In genomic region chr2:71243548-71244301, GRCh38 we compare ENCODE assay signal across 22 cellular contexts. TPM values are rescaled to one million over a fixed set of nuclear protein-coding genes. Genes with fewer than 3 reads are reported as not detected.
DNase-seq lines count a peak whose midpoint lies in the region; ATAC-seq, FAIRE-seq and TF ChIP-seq lines count a peak whose summit lies in the region.
"Had no signal": no experiment of that assay in that cellular context is flagged by ENCODE, and none has a peak within 500 bp of the region (broad histone marks: within the 10 kb centered on the region; RNA-seq: fewer than 3 reads in every experiment).

No MANE protein-coding gene starts in this region.

- H3K27ac ChIP-seq in liver (ENCODE audit: low read depth in 1 of 2, low read length in 2 of 2) (no peak overlapping the region), HepG2 (ENCODE audit: extremely low read length, insufficient read depth, low read length) (no peak overlapping the region), esophagus squamous epithelium (no peak overlapping the region)
- H3K27ac ChIP-seq: BLaER1 treated with 17β-estradiol and CSF1 and Interleukin-3, amounts not matched to agents 10 nM and 100 nM; right lobe of liver; suprapubic skin had no signal

- TF ChIP-seq CTCF in liver (IDR thresholded peaks at IDR 0.05; ENCODE audit: low read depth, low read length, missing input control) (no peak), HepG2 (CRISPR knock-in tag; IDR thresholded peaks at IDR 0.05) (no peak), esophagus squamous epithelium (IDR thresholded peaks at IDR 0.05) (no peak)

- intact Hi-C loops in HepG2 (cut with micrococcal nuclease; ENCODE audit: unreplicated experiment) (no loop called here), left ventricle myocardium superior (cut with micrococcal nuclease) (no loop called here), esophagus squamous epithelium (cut with DNase I) (no loop called here)

- no peak for FAIRE-seq in HepG2 (lab: Jason Lieb, UNC)
- FAIRE-seq: A204.1, colon, urothelium cell line had no signal

- H3K4me1 ChIP-seq in liver (ENCODE audit: control insufficient read depth in 4 of 4, insufficient read depth in 4 of 4, low read length in 3 of 4): no peaks in the 10 kb centered on the region
- H3K4me1 ChIP-seq in HepG2 (ENCODE audit: insufficient read depth, low read length): no peaks in the 10 kb centered on the region
- no peaks in the 10 kb centered on the region for H3K4me1 ChIP-seq in esophagus squamous epithelium
- H3K4me1 ChIP-seq: BLaER1 treated with 17β-estradiol and CSF1 and Interleukin-3, amounts not matched to agents 10 nM and 100 nM; right lobe of liver; suprapubic skin had no signal

- H3K9me3 ChIP-seq in liver (ENCODE audit: control insufficient read depth in 4 of 4, low read length in 3 of 4) (no peaks in the 10 kb centered on the region), HepG2 (ENCODE audit: low read length) (no peaks in the 10 kb centered on the region), esophagus squamous epithelium (no peaks in the 10 kb centered on the region)
- H3K9me3 ChIP-seq: right lobe of liver, suprapubic skin had no signal

- H3K27me3 ChIP-seq in liver (ENCODE audit: control insufficient read depth in 4 of 4, insufficient read depth in 4 of 4, low read length in 3 of 4): no peaks in the 10 kb centered on the region
- no peaks in the 10 kb centered on the region; a peak in 1 of 5 replicates for H3K27me3 ChIP-seq in HepG2 (ENCODE audit: control insufficient read depth in 1 of 2, insufficient read depth in 2 of 2, low read length in 2 of 2)
- peaks cover 0 to 7% (median 0%) of the 10 kb centered on the region in 4 donors for H3K27me3 ChIP-seq in esophagus squamous epithelium
- H3K27me3 ChIP-seq: BLaER1 treated with 17β-estradiol and CSF1 and Interleukin-3, amounts not matched to agents 10 nM and 100 nM; right lobe of liver; suprapubic skin had no signal

- WGBS in liver: 77% methylated on average over 1 of the region's 1 CpG
- 0% methylated on average over 1 of the region's 1 CpG for WGBS in HepG2 (ENCODE audit: low lambda C conversion rate)
- WGBS in esophagus squamous epithelium, 2 donors: 14 to 22% methylated on average over 1 of the region's 1 CpG

- ATAC-seq in HepG2 (no peak), left ventricle myocardium superior (peak; percentile 91), GM19351 (IDR thresholded peaks at IDR 0.05; ENCODE audit: unreplicated experiment) (no peak)

- no peak for DNase-seq in HepG2 (ENCODE audit: low spot score)
- DNase-seq in cerebellar cortex (ENCODE audit: low spot score): peak; percentile 85
- peak; percentile 79 for DNase-seq in left ventricle myocardium superior
- no peak for DNase-seq in esophagus squamous epithelium (lab: John Stamatoyannopoulos, UW)
- DNase-seq in NCI-H774 (lab: John Stamatoyannopoulos, UW): no peak
- no peak for DNase-seq in COLO829 (ENCODE audit: low spot score)
- DNase-seq: activated CD4-positive, alpha-beta T cell treated with anti-CD3 and anti-CD28 coated beads for 1 hour; activated naive CD4-positive, alpha-beta T cell treated with anti-CD3 and anti-CD28 coated beads, Interleukin-2, amount 50 U/mL, for 16 hours; activated T-cell treated with anti-CD3 and anti-CD28 coated beads, Interleukin-2, amount 50 U/mL, for 48 hours; HFFc6; NCI-H1436; occipital lobe; stimulated activated CD4-positive, alpha-beta T cell treated with anti-CD3 and anti-CD28 coated beads, Interleukin-15, amount 100 ng/mL, for 24 hours had no signal

- H3K79me2 ChIP-seq in HepG2 (ENCODE audit: insufficient read depth, low read length): no peaks in the 10 kb centered on the region

- TF ChIP-seq POLR2A in HepG2 (IDR thresholded peaks at IDR 0.05; ENCODE audit: insufficient read depth in 1 of 2, low read depth in 2 of 2, low read length in 2 of 2) (no peak), esophagus squamous epithelium (IDR thresholded peaks at IDR 0.05) (no peak)

- H3K4me3 ChIP-seq in liver (ENCODE audit: low read depth in 1 of 3, low read length in 3 of 3) (no peak overlapping the region), HepG2 (replicated peaks in 1 of 3; ENCODE audit: insufficient read depth in 1 of 3, low read depth in 2 of 3, low read length in 3 of 3) (no peak overlapping the region), esophagus squamous epithelium (no peak overlapping the region)
- H3K4me3 ChIP-seq: BLaER1 treated with 17β-estradiol and CSF1 and Interleukin-3, amounts not matched to agents 10 nM and 100 nM; lung; right lobe of liver; suprapubic skin had no signal

- in situ Hi-C loops in HepG2 (cut with HindIII; ENCODE audit: extremely low pct_ligation_motif_present, low pct_unique_long_range_greater_than_20kb): no loop called here

- no TSS peak for BruUV-seq in HepG2 (replicated peaks; lab: Mats Ljungman, UMichigan)

- H2AFZ ChIP-seq in HepG2 (ENCODE audit: low read length): no peak overlapping the region

- H3K36me3 ChIP-seq in liver (ENCODE audit: control insufficient read depth in 4 of 4, insufficient read depth in 3 of 4, low read depth in 1 of 4, low read length in 3 of 4) (no peaks in the 10 kb centered on the region), HepG2 (replicated peaks in 1 of 2; ENCODE audit: control insufficient read depth in 1 of 2, insufficient read depth in 2 of 2, low read length in 2 of 2) (no peaks in the 10 kb centered on the region), esophagus squamous epithelium (no peaks in the 10 kb centered on the region)
- H3K36me3 ChIP-seq: BLaER1 treated with 17β-estradiol and CSF1 and Interleukin-3, amounts not matched to agents 10 nM and 100 nM; right lobe of liver; suprapubic skin had no signal

- H3K9ac ChIP-seq in liver (ENCODE audit: low read depth in 1 of 2, low read length in 2 of 2) (no peak overlapping the region), HepG2 (ENCODE audit: insufficient read depth, low read depth, low read length) (no peak overlapping the region)
- H3K9ac ChIP-seq: BLaER1 treated with 17β-estradiol and CSF1 and Interleukin-3, amounts not matched to agents 10 nM and 100 nM had no signal

- TF ChIP-seq EP300 in HepG2 (IDR thresholded peaks at IDR 0.05; ENCODE audit: low read depth in 2 of 2, low read length in 2 of 2) (no peak), HepG2 (CRISPR knock-in tag; IDR thresholded peaks at IDR 0.05; ENCODE audit: borderline replicate concordance) (no peak)

- TF ChIP-seq RAD21 in liver (IDR thresholded peaks at IDR 0.05) (no peak), HepG2 (CRISPR knock-in tag; IDR thresholded peaks at IDR 0.05) (no peak)

- no peak overlapping the region for H3K4me2 ChIP-seq in HepG2 (ENCODE audit: low read depth, low read length)
- H3K4me2 ChIP-seq: BLaER1 treated with 17β-estradiol and CSF1 and Interleukin-3, amounts not matched to agents 10 nM and 100 nM had no signal

- POLR2A ChIA-PET in HepG2 (lab: Yijun Ruan, JAX): no interaction called here

- no peaks in the 10 kb centered on the region for H4K20me1 ChIP-seq in HepG2 (ENCODE audit: insufficient read depth, low read length)
- H4K20me1 ChIP-seq: BLaER1 treated with 17β-estradiol and CSF1 and Interleukin-3, amounts not matched to agents 10 nM and 100 nM had no signal

- CTCF ChIA-PET in HepG2 (lab: Yijun Ruan, JAX; ENCODE audit: low intra/inter-chr PET ratio, low total read pairs): no interaction called here

TF ChIP-seq in liver, 16 proteins besides CTCF, POLR2A, EP300 and RAD21:
- TF ChIP-seq FOXA1 (IDR thresholded peaks at IDR 0.05) (no peak), NR2F2 (IDR thresholded peaks at IDR 0.05) (no peak), ATF3 (IDR thresholded peaks at IDR 0.05) (no peak), JUND (IDR thresholded peaks at IDR 0.05) (no peak), SP1 (IDR thresholded peaks at IDR 0.05) (peak; percentile 18)

TF ChIP-seq in HepG2, 621 proteins besides CTCF, POLR2A, EP300 and RAD21:
- no peak for TF ChIP-seq NR2F2 (IDR thresholded peaks at IDR 0.05; ENCODE audit: borderline replicate concordance, low read depth)
- TF ChIP-seq KDM5B (CRISPR knock-in tag; IDR thresholded peaks at IDR 0.05; ENCODE audit: borderline replicate concordance): no peak
- no peak for TF ChIP-seq ZNF790 (CRISPR knock-in tag; IDR thresholded peaks at IDR 0.05; ENCODE audit: borderline replicate concordance)
- TF ChIP-seq CBX5 (CRISPR knock-in tag; IDR thresholded peaks at IDR 0.05; ENCODE audit: borderline replicate concordance): no peak
TF ChIP-seq in HepG2: peak in this region for 0.

RNA-seq across cellular contexts. Expression of gene PAIP2B, which starts 16.8 kb away (rescaled TPM):
- total RNA-seq in liver (10 to 100 TPM; 10.9 to 28.6 TPM), HepG2 (2016; rRNA removed; fragmentation: Illumina TruSeq; extraction: Trizol) (0.29 and 0.46 TPM in 2 replicates), left ventricle myocardium superior (78.1 TPM), esophagus squamous epithelium (10 to 100 TPM in 2 of 4 donors, 1 to 10 TPM in 2; 6.5 to 13.9 (median 9.9) TPM)
- polyA plus RNA-seq in liver (10 to 100 TPM in 1 of 2 donors, 1 to 10 TPM in 1; 4.8 to 10.2 TPM), HepG2 (2011; rRNA removed) (0.16 and 0.18 TPM in 2 replicates)
- under 0.01 TPM in 1 of 2 replicates, not detected in the other for total RNA-seq in HepG2 (2016; cell fraction: cytosol; rRNA removed; fragmentation: Illumina TruSeq; extraction: Trizol; ENCODE audit: low read depth)
- total RNA-seq in HepG2 (2016; cell fraction: insoluble cytoplasmic fraction; rRNA removed; fragmentation: Illumina TruSeq; extraction: Trizol): 0.26 and 0.46 TPM in 2 replicates
- 0.12 and 0.17 TPM in 2 replicates for total RNA-seq in HepG2 (2016; cell fraction: membrane; rRNA removed; fragmentation: Illumina TruSeq; extraction: Trizol)
- 0.25 TPM in 2 replicates for total RNA-seq in HepG2 (2016; cell fraction: nucleus; rRNA removed; fragmentation: Illumina TruSeq; extraction: Trizol)
- 0.08 and 0.21 TPM in 2 replicates for polyA plus RNA-seq in HepG2 (2011; cell fraction: cytosol; rRNA removed)
- polyA plus RNA-seq in HepG2 (2011; cell fraction: nucleus; rRNA removed): 0.08 and 0.24 TPM in 2 replicates
- 0.31 and 0.78 TPM in 2 replicates for polyA plus RNA-seq in HepG2 (2012)
- 0.03 and 0.05 TPM in 2 replicates for polyA plus RNA-seq in HepG2 (2016; cell fraction: cytosol; fragmentation: Illumina TruSeq; extraction: Trizol; ENCODE audit: low read depth)
- polyA plus RNA-seq in HepG2 (2016; cell fraction: insoluble cytoplasmic fraction; fragmentation: Illumina TruSeq; extraction: Trizol; ENCODE audit: low read depth): 0.28 and 0.29 TPM in 2 replicates
- 0.05 and 0.06 TPM in 2 replicates for polyA plus RNA-seq in HepG2 (2016; cell fraction: membrane; fragmentation: Illumina TruSeq; extraction: Trizol; ENCODE audit: low read depth)
- polyA plus RNA-seq in HepG2 (2016; cell fraction: nucleus; fragmentation: Illumina TruSeq; extraction: Trizol; ENCODE audit: insufficient read depth, low read depth): 0.26 and 0.29 TPM in 2 replicates
- polyA minus RNA-seq in HepG2 (2011; rRNA and poly(A)+ RNA removed; ENCODE audit: low replicate concordance): 0.02 and 0.14 TPM in 2 replicates
- 0.18 and 0.30 TPM in 2 replicates for polyA minus RNA-seq in HepG2 (2011; cell fraction: cytosol; rRNA and poly(A)+ RNA removed)
- polyA minus RNA-seq in HepG2 (2011; cell fraction: nucleus; rRNA and poly(A)+ RNA removed): 0.26 and 0.37 TPM in 2 replicates

Comparison
In these comparisons a context has a peak if more than half of its experiments do, and no peak if none do; other contexts are left out.
1. DNase-seq: peak in cerebellar cortex (single experiment) and left ventricle myocardium superior (single experiment); none in HepG2 (single experiment), esophagus squamous epithelium (single experiment), NCI-H774 (single experiment) and COLO829 (single experiment).